1 cellular context compared by ENCODE assay signal in the genomic region with DNA sequence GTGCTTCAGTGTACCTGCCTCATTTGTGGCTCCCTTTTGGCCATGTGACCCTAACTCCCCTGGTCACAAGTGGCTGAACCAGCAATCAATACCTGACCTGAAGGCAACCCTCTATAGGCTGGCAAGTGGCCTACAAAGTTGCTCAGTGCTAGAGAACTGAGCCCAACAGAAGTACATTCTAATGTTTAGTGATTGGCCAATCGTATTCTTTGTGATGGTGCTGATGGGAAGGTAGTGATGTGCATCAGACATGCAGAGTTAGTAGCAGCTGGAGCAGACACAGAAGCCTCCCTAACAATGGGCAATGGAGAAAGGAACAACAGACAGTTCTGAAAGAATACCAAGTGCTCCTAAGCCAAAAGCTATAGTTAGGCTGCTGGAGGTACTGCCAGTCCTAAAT.
TF ChIP-seq lines count a peak whose summit lies in the region.

No MANE protein-coding gene starts in this region.

TF ChIP-seq in liver, 16 proteins besides CTCF, POLR2A, EP300 and RAD21 (continued from another document):
- TF ChIP-seq, protein P1, sequence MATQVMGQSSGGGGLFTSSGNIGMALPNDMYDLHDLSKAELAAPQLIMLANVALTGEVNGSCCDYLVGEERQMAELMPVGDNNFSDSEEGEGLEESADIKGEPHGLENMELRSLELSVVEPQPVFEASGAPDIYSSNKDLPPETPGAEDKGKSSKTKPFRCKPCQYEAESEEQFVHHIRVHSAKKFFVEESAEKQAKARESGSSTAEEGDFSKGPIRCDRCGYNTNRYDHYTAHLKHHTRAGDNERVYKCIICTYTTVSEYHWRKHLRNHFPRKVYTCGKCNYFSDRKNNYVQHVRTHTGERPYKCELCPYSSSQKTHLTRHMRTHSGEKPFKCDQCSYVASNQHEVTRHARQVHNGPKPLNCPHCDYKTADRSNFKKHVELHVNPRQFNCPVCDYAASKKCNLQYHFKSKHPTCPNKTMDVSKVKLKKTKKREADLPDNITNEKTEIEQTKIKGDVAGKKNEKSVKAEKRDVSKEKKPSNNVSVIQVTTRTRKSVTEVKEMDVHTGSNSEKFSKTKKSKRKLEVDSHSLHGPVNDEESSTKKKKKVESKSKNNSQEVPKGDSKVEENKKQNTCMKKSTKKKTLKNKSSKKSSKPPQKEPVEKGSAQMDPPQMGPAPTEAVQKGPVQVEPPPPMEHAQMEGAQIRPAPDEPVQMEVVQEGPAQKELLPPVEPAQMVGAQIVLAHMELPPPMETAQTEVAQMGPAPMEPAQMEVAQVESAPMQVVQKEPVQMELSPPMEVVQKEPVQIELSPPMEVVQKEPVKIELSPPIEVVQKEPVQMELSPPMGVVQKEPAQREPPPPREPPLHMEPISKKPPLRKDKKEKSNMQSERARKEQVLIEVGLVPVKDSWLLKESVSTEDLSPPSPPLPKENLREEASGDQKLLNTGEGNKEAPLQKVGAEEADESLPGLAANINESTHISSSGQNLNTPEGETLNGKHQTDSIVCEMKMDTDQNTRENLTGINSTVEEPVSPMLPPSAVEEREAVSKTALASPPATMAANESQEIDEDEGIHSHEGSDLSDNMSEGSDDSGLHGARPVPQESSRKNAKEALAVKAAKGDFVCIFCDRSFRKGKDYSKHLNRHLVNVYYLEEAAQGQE (IDR thresholded peaks at IDR 0.05) = no peak
- TF ChIP-seq HNF4G (IDR thresholded peaks at IDR 0.05) (no peak), EGR1 (IDR thresholded peaks at IDR 0.05; ENCODE audit: low read depth in 2 of 2) (no peak), RXRA (IDR thresholded peaks at IDR 0.05) (peak; percentile 36 to 93), FOXA1 (IDR thresholded peaks at IDR 0.05) (no peak), HNF4A (conservative IDR thresholded peaks at IDR 0.05) (peak in 1 of 2 donors; percentile 23), SP1 (IDR thresholded peaks at IDR 0.05) (peak; percentile 18)
- TF ChIP-seq, protein P2, sequence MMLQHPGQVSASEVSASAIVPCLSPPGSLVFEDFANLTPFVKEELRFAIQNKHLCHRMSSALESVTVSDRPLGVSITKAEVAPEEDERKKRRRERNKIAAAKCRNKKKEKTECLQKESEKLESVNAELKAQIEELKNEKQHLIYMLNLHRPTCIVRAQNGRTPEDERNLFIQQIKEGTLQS (IDR thresholded peaks at IDR 0.05) = no peak
